In genomic region chr5:74946471-74946870, GRCh38 we compare ENCODE assay signal across 1 cellular context.
TF ChIP-seq lines count a peak whose summit lies in the region.

No MANE protein-coding gene starts in this region.

TF ChIP-seq in IMR-90, 13 proteins besides CTCF, POLR2A, EP300 and RAD21 (continued from another document):
- no peak for TF ChIP-seq FOS (IDR thresholded peaks at IDR 0.05; ENCODE audit: low read depth, low read length)
- TF ChIP-seq CEBPB (IDR thresholded peaks at IDR 0.05; ENCODE audit: low read depth, low read length) = no peak
- no peak for TF ChIP-seq CHD1 (IDR thresholded peaks at IDR 0.05; ENCODE audit: low read depth, low read length)
- TF ChIP-seq MAZ (IDR thresholded peaks at IDR 0.05; ENCODE audit: borderline replicate concordance, low read depth, low read length) = no peak
- no peak for TF ChIP-seq BHLHE40 (IDR thresholded peaks at IDR 0.05; ENCODE audit: low read depth, low read length)
